Comparison of ENCODE assay signal across 9 cellular contexts in genomic region chr10:11328264-11329054, GRCh38.
A peak's percentile ranks its signal among the peaks of the same experiment; 100 is the strongest.
DNase-seq lines count a peak whose midpoint lies in the region; ATAC-seq and TF ChIP-seq lines count a peak whose summit lies in the region.
"Had no signal": no experiment of that assay in that cellular context is flagged by ENCODE, and none has a peak within 500 bp of the region (broad histone marks: within the 10 kb centered on the region; RNA-seq: fewer than 3 reads in every experiment).

No MANE protein-coding gene starts in this region.

- peak overlapping the region; percentile 7 to 65 (median 16) for H3K27ac Mint-ChIP-seq in nephron

- peaks cover 0 to 59% (median 37%) of the 10 kb centered on the region in 11 experiments; a peak in 14 of 22 replicates for H4K20me1 ChIP-seq in BLaER1 treated with 17β-estradiol and CSF1 and Interleukin-3, amounts not matched to agents 10 nM and 100 nM

- H3K9me3 ChIP-seq in BLaER1 treated with 17β-estradiol and CSF1 and Interleukin-3, amounts not matched to agents 10 nM and 100 nM (replicated peaks in 1 of 11) = no peaks in the 10 kb centered on the region
- H3K9me3 ChIP-seq in WERI-Rb-1 (ENCODE audit: severe bottlenecking) = no peaks in the 10 kb centered on the region

- no peak for ATAC-seq in GM19463 (IDR thresholded peaks at IDR 0.05; ENCODE audit: unreplicated experiment)

- H3K27me3 ChIP-seq in BLaER1 treated with 17β-estradiol and CSF1 and Interleukin-3, amounts not matched to agents 10 nM and 100 nM = no peaks in the 10 kb centered on the region
- H3K27me3 ChIP-seq in WERI-Rb-1 (ENCODE audit: insufficient read depth, low read depth, severe bottlenecking) = no peaks in the 10 kb centered on the region

- H3K4me1 ChIP-seq in BLaER1 treated with 17β-estradiol and CSF1 and Interleukin-3, amounts not matched to agents 10 nM and 100 nM = peaks cover 68 to 100% (median 91%) of the 10 kb centered on the region in 10 experiments

- H3K4me3 Mint-ChIP-seq in nephron = peak overlapping the region in 1 of 3 experiments; percentile 10

- H3K27ac ChIP-seq in BLaER1 treated with 17β-estradiol and CSF1 and Interleukin-3, amounts not matched to agents 10 nM and 100 nM = peak overlapping the region; percentile 21 to 83 (median 79); a peak in 21 of 22 replicates
- no peak overlapping the region for H3K27ac ChIP-seq in WERI-Rb-1

- H3K27me3 Mint-ChIP-seq in nephron (ENCODE audit: low read depth) = no peaks in the 10 kb centered on the region

- H3K36me3 ChIP-seq in BLaER1 treated with 17β-estradiol and CSF1 and Interleukin-3, amounts not matched to agents 10 nM and 100 nM = peaks cover 56 to 96% (median 77%) of the 10 kb centered on the region in 11 experiments
- H3K36me3 ChIP-seq in WERI-Rb-1 = no peaks in the 10 kb centered on the region

- H3K36me3 Mint-ChIP-seq in nephron (ENCODE audit: low read depth) = peaks cover 18% of the 10 kb centered on the region

- DNase-seq in NCI-H2107 (lab: John Stamatoyannopoulos, UW) (peak; percentile 2), ecto neural progenitor cell (ENCODE audit: low spot score) (peak; percentile 42), WERI-Rb-1 (no peak), AML-193 (lab: John Stamatoyannopoulos, UW) (no peak), NCI-H2171 (lab: John Stamatoyannopoulos, UW) (no peak)
- DNase-seq: NCI-H1436 had no signal

- H3K4me2 ChIP-seq in BLaER1 treated with 17β-estradiol and CSF1 and Interleukin-3, amounts not matched to agents 10 nM and 100 nM = peak overlapping the region; percentile 85 to 97 (median 92)

- peak overlapping the region in 9 of 10 experiments; percentile 24 to 63 (median 43); a peak in 17 of 20 replicates for H3K4me3 ChIP-seq in BLaER1 treated with 17β-estradiol and CSF1 and Interleukin-3, amounts not matched to agents 10 nM and 100 nM
- H3K4me3 ChIP-seq in WERI-Rb-1 (ENCODE audit: low read depth, low read length) = no peak overlapping the region

- H3K9ac ChIP-seq in BLaER1 treated with 17β-estradiol and CSF1 and Interleukin-3, amounts not matched to agents 10 nM and 100 nM = peak overlapping the region; percentile 49 to 78 (median 67); a peak in 21 of 22 replicates

- peaks cover 66% of the 10 kb centered on the region for H3K4me1 Mint-ChIP-seq in nephron

- H3K9me3 Mint-ChIP-seq in nephron = no peaks in the 10 kb centered on the region

- TF ChIP-seq CTCF in nephron (IDR thresholded peaks at IDR 0.05; ENCODE audit: unreplicated experiment in 3 of 3) (no peak), WERI-Rb-1 (IDR thresholded peaks at IDR 0.05; ENCODE audit: low read depth, low read length) (no peak)

Comparison
In these comparisons a context has a peak if more than half of its experiments do, and no peak if none do; other contexts are left out.
1. DNase-seq: peak in NCI-H2107 (single experiment) and ecto neural progenitor cell (single experiment); none in WERI-Rb-1 (single experiment), AML-193 (0 of 2) and NCI-H2171 (single experiment).